ENCODE assay signal across 27 cellular contexts in genomic region chr16:1014771-1015495, GRCh38. TPM values are rescaled to one million over a fixed set of nuclear protein-coding genes. Genes with fewer than 3 reads are reported as not detected.
DNase-seq lines count a peak whose midpoint lies in the region; ATAC-seq and TF ChIP-seq lines count a peak whose summit lies in the region.
"Had no signal": no experiment of that assay in that cellular context is flagged by ENCODE, and none has a peak within 500 bp of the region (broad histone marks: within the 10 kb centered on the region; RNA-seq: fewer than 3 reads in every experiment).

No MANE protein-coding gene starts in this region.

- H3K27me3 ChIP-seq in BE2C = peaks cover 34% of the 10 kb centered on the region
- H3K27me3 ChIP-seq in CD8-positive, alpha-beta T cell (ENCODE audit: insufficient read depth, low read length) = no peaks in the 10 kb centered on the region

- no peaks in the 10 kb centered on the region for H3K36me3 Mint-ChIP-seq in CD8-positive, alpha-beta T cell
- no peaks in the 10 kb centered on the region for H3K36me3 Mint-ChIP-seq in activated CD8-positive, alpha-beta memory T cell treated with anti-CD3 and anti-CD28 coated beads, Interleukin-2, amount 10 ng/mL, durations not matched to agents 7 days and 5 days
- H3K36me3 Mint-ChIP-seq: mesothelial cell of epicardium; natural killer cell treated with Interleukin-12 subunit alpha and Interleukin-12 subunit beta and Interleukin-15 and Interleukin-18, amount 100 ng/mL, for 72 hours had no signal

- H3K4me1 ChIP-seq in BE2C = peaks cover 4% of the 10 kb centered on the region; the same call in 1 of the 2 replicates
- peaks cover 8% of the 10 kb centered on the region for H3K4me1 ChIP-seq in CD8-positive, alpha-beta T cell (ENCODE audit: insufficient read depth, low read length)

- no peak for TF ChIP-seq CTCF in fibroblast of the aortic adventitia (IDR thresholded peaks at IDR 0.05; ENCODE audit: insufficient read depth, low read length)
- no peak for TF ChIP-seq CTCF in BE2C (IDR thresholded peaks at IDR 0.05; ENCODE audit: low read depth, low read length)
- TF ChIP-seq CTCF in CD8-positive, alpha-beta T cell (IDR thresholded peaks at IDR 0.05) = no peak

- POLR2A ChIA-PET in CD8-positive, alpha-beta T cell (lab: Charles Lee) = no interaction called here

- intact Hi-C loops in CD8-positive, alpha-beta T cell (cut with DNase I, micrococcal nuclease) = no loop called here

- H3K9me3 ChIP-seq in BE2C = no peaks in the 10 kb centered on the region
- H3K9me3 ChIP-seq in CD8-positive, alpha-beta T cell (ENCODE audit: low read length) = no peaks in the 10 kb centered on the region
- H3K9me3 ChIP-seq: tibial artery had no signal

- no peaks in the 10 kb centered on the region for H3K27me3 Mint-ChIP-seq in CD8-positive, alpha-beta T cell (ENCODE audit: low read depth)
- H3K27me3 Mint-ChIP-seq in activated CD8-positive, alpha-beta memory T cell treated with anti-CD3 and anti-CD28 coated beads, Interleukin-2, amount 10 ng/mL, durations not matched to agents 7 days and 5 days = no peaks in the 10 kb centered on the region

- no peak for ATAC-seq in CD8-positive, alpha-beta T cell
- ATAC-seq in HG03442 (IDR thresholded peaks at IDR 0.05; ENCODE audit: unreplicated experiment) = no peak
- no peak for ATAC-seq in activated CD8-positive, alpha-beta memory T cell treated with anti-CD3 and anti-CD28 coated beads, Interleukin-2, amount 10 ng/mL, durations not matched to agents 7 days and 5 days
- ATAC-seq: activated CD4-positive, alpha-beta T cell treated with anti-CD3 and anti-CD28 coated beads for 36 hours; left lobe of liver had no signal

- CTCF ChIA-PET in CD8-positive, alpha-beta T cell (lab: Charles Lee) = interaction anchor here (1.0 kb wide), 1 partner anchor 14 kb away, joined by 3 read pairs; no protein-coding TSS in a partner anchor
- CTCF ChIA-PET in activated CD8-positive, alpha-beta memory T cell treated with anti-CD3 and anti-CD28 coated beads, Interleukin-2, amount 10 ng/mL, durations not matched to agents 7 days and 5 days (lab: Charles Lee) = no interaction called here

- no peak overlapping the region for H3K27ac Mint-ChIP-seq in CD8-positive, alpha-beta T cell
- H3K27ac Mint-ChIP-seq in activated CD8-positive, alpha-beta memory T cell treated with anti-CD3 and anti-CD28 coated beads, Interleukin-2, amount 10 ng/mL, durations not matched to agents 7 days and 5 days = no peak overlapping the region
- H3K27ac Mint-ChIP-seq: activated CD4-positive, alpha-beta T cell treated with anti-CD3 and anti-CD28 coated beads for 36 hours; activated T-helper 1 cell treated with anti-CD3 and anti-CD28 coated beads, Interleukin-12 subunit alpha, Interleukin-12 subunit beta, Interleukin-2, Interleukin-4 antibody, amounts not matched to agents 30 ng/mL and 10 ng/mL and 1 ng/mL, durations not matched to agents 14 hours and 24 hours and 36 hours; mesothelial cell of epicardium; natural killer cell treated with Interleukin-12 subunit alpha and Interleukin-12 subunit beta and Interleukin-15 and Interleukin-18, amount 100 ng/mL, for 72 hours had no signal

- no peaks in the 10 kb centered on the region for H3K36me3 ChIP-seq in BE2C
- H3K36me3 ChIP-seq in CD8-positive, alpha-beta T cell (ENCODE audit: insufficient read depth, low read length) = no peaks in the 10 kb centered on the region
- H3K36me3 ChIP-seq: tibial artery had no signal

- peak overlapping the region; percentile 63 for H3K27ac ChIP-seq in temporal lobe (ENCODE audit: low read depth, low read length)
- H3K27ac ChIP-seq in CD8-positive, alpha-beta T cell (ENCODE audit: low read depth, low read length) = no peak overlapping the region
- H3K27ac ChIP-seq: skin epidermis had no signal

- no peaks in the 10 kb centered on the region for H3K4me1 Mint-ChIP-seq in CD8-positive, alpha-beta T cell (ENCODE audit: low read depth)
- no peaks in the 10 kb centered on the region for H3K4me1 Mint-ChIP-seq in activated CD8-positive, alpha-beta memory T cell treated with anti-CD3 and anti-CD28 coated beads, Interleukin-2, amount 10 ng/mL, durations not matched to agents 7 days and 5 days
- H3K4me1 Mint-ChIP-seq: activated CD4-positive, alpha-beta T cell treated with anti-CD3 and anti-CD28 coated beads for 36 hours had no signal

- H3K4me3 Mint-ChIP-seq in CD8-positive, alpha-beta T cell = no peak overlapping the region
- H3K4me3 Mint-ChIP-seq in activated CD8-positive, alpha-beta memory T cell treated with anti-CD3 and anti-CD28 coated beads, Interleukin-2, amount 10 ng/mL, durations not matched to agents 7 days and 5 days = no peak overlapping the region
- H3K4me3 Mint-ChIP-seq: activated CD4-positive, alpha-beta T cell treated with anti-CD3 and anti-CD28 coated beads for 36 hours; activated T-helper 1 cell treated with anti-CD3 and anti-CD28 coated beads, Interleukin-12 subunit alpha, Interleukin-12 subunit beta, Interleukin-2, Interleukin-4 antibody, amounts not matched to agents 30 ng/mL and 10 ng/mL and 1 ng/mL, durations not matched to agents 14 hours and 24 hours and 36 hours; mesothelial cell of epicardium; natural killer cell treated with Interleukin-12 subunit alpha and Interleukin-12 subunit beta and Interleukin-15 and Interleukin-18, amount 100 ng/mL, for 72 hours had no signal

- no peaks in the 10 kb centered on the region for H3K9me3 Mint-ChIP-seq in CD8-positive, alpha-beta T cell
- no peaks in the 10 kb centered on the region for H3K9me3 Mint-ChIP-seq in activated CD8-positive, alpha-beta memory T cell treated with anti-CD3 and anti-CD28 coated beads, Interleukin-2, amount 10 ng/mL, durations not matched to agents 7 days and 5 days (ENCODE audit: low read depth)
- H3K9me3 Mint-ChIP-seq: activated T-helper 1 cell treated with anti-CD3 and anti-CD28 coated beads, Interleukin-12 subunit alpha, Interleukin-12 subunit beta, Interleukin-2, Interleukin-4 antibody, amounts not matched to agents 30 ng/mL and 10 ng/mL and 1 ng/mL, durations not matched to agents 14 hours and 24 hours and 36 hours; mesothelial cell of epicardium; natural killer cell treated with Interleukin-12 subunit alpha and Interleukin-12 subunit beta and Interleukin-15 and Interleukin-18, amount 100 ng/mL, for 72 hours had no signal

- peak; percentile 50 for DNase-seq in astrocyte of the hippocampus (ENCODE audit: low read depth, low spot score)
- peak; percentile 11 for DNase-seq in fibroblast of the aortic adventitia (ENCODE audit: low read depth)
- DNase-seq in left kidney (ENCODE audit: low read depth, low spot score) = peak; percentile 69
- no peak for DNase-seq in BE2C
- no peak for DNase-seq in CD8-positive, alpha-beta T cell
- no peak for DNase-seq in activated CD8-positive, alpha-beta memory T cell treated with anti-CD3 and anti-CD28 coated beads, Interleukin-2, amount 10 ng/mL, durations not matched to agents 7 days and 5 days
- DNase-seq: activated CD4-positive, alpha-beta T cell treated with anti-CD3 and anti-CD28 coated beads for 36 hours; activated naive CD4-positive, alpha-beta T cell treated with anti-CD3 and anti-CD28 coated beads, Interleukin-2, amount 50 U/mL, for 16 hours; AML-193; NCI-H1092 treated with DMSO at 0.1 percent for 48 hours; NCI-H2029; NCI-H226; NCI-H82; stimulated activated naive CD4-positive, alpha-beta T cell; T-helper 1 cell had no signal

- H3K4me3 ChIP-seq in fibroblast of the aortic adventitia (ENCODE audit: low read depth, low read length) (no peak overlapping the region), BE2C (ENCODE audit: low read depth, low read length) (no peak overlapping the region)
- H3K4me3 ChIP-seq in CD8-positive, alpha-beta T cell (ENCODE audit: low read depth, low read length) = no peak overlapping the region
- H3K4me3 ChIP-seq: skin epidermis, tibial artery had no signal

RNA-seq across cellular contexts. Expression of gene SOX8, which starts 33.4 kb away (rescaled TPM):
- total RNA-seq in fibroblast of the aortic adventitia (ENCODE audit: low replicate concordance) = 0.09 and 0.33 TPM in 2 replicates
- total RNA-seq in temporal lobe = 21.6 TPM
- polyA plus RNA-seq in BE2C (2012; ENCODE audit: insufficient read depth, insufficient read length, low read depth) = not detected
- total RNA-seq in CD8-positive, alpha-beta T cell = 1 to 10 TPM; 1.1 to 1.4 TPM
- total RNA-seq in activated CD8-positive, alpha-beta memory T cell treated with anti-CD3 and anti-CD28 coated beads, Interleukin-2, amount 10 ng/mL, durations not matched to agents 7 days and 5 days = under 1 TPM; 0.12 to 0.16 TPM
- total RNA-seq: left lobe of liver had no signal

RNA-seq across cellular contexts. Expression of gene LMF1, which starts 44.1 kb away (rescaled TPM):
- total RNA-seq in fibroblast of the aortic adventitia (ENCODE audit: low replicate concordance) (11.9 and 29.4 TPM in 2 replicates), temporal lobe (10.6 TPM)
- polyA plus RNA-seq in BE2C (2012; ENCODE audit: insufficient read depth, insufficient read length, low read depth) = 4.3 TPM
- 10 to 100 TPM; 18.2 to 20.1 TPM for total RNA-seq in CD8-positive, alpha-beta T cell
- 10 to 100 TPM; 11.4 to 29.6 TPM for total RNA-seq in activated CD8-positive, alpha-beta memory T cell treated with anti-CD3 and anti-CD28 coated beads, Interleukin-2, amount 10 ng/mL, durations not matched to agents 7 days and 5 days

RNA-seq across cellular contexts. Expression of gene SSTR5, which starts 57.6 kb away (rescaled TPM):
- total RNA-seq in fibroblast of the aortic adventitia (ENCODE audit: low replicate concordance) = not detected in 2 replicates
- total RNA-seq in temporal lobe = not detected
- not detected for polyA plus RNA-seq in BE2C (2012; ENCODE audit: insufficient read depth, insufficient read length, low read depth)
- not detected for total RNA-seq in CD8-positive, alpha-beta T cell
- total RNA-seq in activated CD8-positive, alpha-beta memory T cell treated with anti-CD3 and anti-CD28 coated beads, Interleukin-2, amount 10 ng/mL, durations not matched to agents 7 days and 5 days = not detected
- total RNA-seq: activated CD4-positive, alpha-beta T cell treated with anti-CD3 and anti-CD28 coated beads for 36 hours; activated T-helper 1 cell treated with anti-CD3 and anti-CD28 coated beads, Interleukin-12 subunit alpha, Interleukin-12 subunit beta, Interleukin-2, Interleukin-4 antibody, amounts not matched to agents 30 ng/mL and 10 ng/mL and 1 ng/mL, durations not matched to agents 14 hours and 24 hours and 36 hours; astrocyte; chondrocyte; glomerular endothelial cell; left lobe of liver; mesothelial cell of epicardium; natural killer cell treated with Interleukin-12 subunit alpha and Interleukin-12 subunit beta and Interleukin-15 and Interleukin-18, amount 100 ng/mL, for 72 hours; posterior vena cava had no signal

Comparison
In these comparisons a context has a peak if more than half of its experiments do, and no peak if none do; other contexts are left out.
1. DNase-seq: peak in astrocyte of the hippocampus (single experiment), fibroblast of the aortic adventitia (single experiment) and left kidney (single experiment); none in BE2C (single experiment), CD8-positive, alpha-beta T cell (0 of 7) and activated CD8-positive, alpha-beta memory T cell treated with anti-CD3 and anti-CD28 coated beads, Interleukin-2, amount 10 ng/mL, durations not matched to agents 7 days and 5 days (single experiment).